In the genomic region with DNA sequence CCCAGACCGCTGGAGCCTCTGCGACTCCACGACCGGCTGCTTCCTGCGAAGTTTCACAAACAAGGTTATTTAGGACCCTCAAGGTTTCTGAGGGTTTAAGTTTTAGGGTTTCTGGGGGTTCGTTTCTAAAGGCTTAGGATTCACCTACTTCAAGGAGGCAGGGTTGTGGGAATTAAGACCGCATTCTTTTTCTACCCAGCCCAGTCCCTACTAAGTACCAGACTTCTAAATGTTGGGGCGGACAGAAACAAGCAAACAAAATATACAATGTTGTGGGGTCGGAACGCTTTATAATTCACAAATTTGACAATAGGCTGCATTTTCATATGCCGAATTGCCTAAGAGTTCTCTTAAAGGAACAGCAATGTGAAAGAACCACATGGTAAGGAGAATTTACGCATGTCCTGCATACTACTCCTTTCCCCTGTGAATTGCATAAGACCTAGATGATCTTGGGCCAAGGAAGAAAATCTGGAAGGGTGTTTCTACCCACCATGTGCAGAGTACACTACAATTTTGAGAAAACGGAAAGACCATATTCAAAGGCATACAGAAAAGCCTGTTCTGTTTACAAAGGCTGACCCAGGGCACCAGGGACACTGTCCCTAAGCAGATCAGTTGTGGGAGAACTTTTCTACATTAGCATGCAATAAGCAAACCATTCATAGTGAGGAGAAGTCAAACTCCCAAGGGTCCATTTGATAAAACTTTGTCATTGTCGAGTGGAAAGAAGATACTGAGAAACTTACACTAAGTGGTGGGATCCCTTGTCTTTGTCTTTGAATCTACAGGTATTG, we compare ENCODE assay signal across 8 cellular contexts.
DNase-seq lines count a peak whose midpoint lies in the region; ATAC-seq, FAIRE-seq and TF ChIP-seq lines count a peak whose summit lies in the region.

No MANE protein-coding gene starts in this region.

- H3K4me3 ChIP-seq in AG10803 (ENCODE audit: low read length) (peak overlapping the region; percentile 75), bronchial epithelial cell (ENCODE audit: low read depth, low read length) (peak overlapping the region; percentile 51), mesodermal cell (ENCODE audit: extremely low read depth, insufficient read depth, low read length, poor library complexity, severe bottlenecking) (peak overlapping the region; percentile 61)

- TF ChIP-seq CTCF in AG10803 (conservative IDR thresholded peaks at IDR 0.05; ENCODE audit: low read length) (no peak), bronchial epithelial cell (IDR thresholded peaks at IDR 0.05; ENCODE audit: insufficient read depth, low read length, severe bottlenecking) (no peak)

- H3K9me3 ChIP-seq in mesodermal cell (ENCODE audit: control insufficient read depth, low read length), result no peaks in the 10 kb centered on the region

- H3K36me3 ChIP-seq in bronchial epithelial cell (ENCODE audit: control insufficient read depth, insufficient read depth, low read length), result no peaks in the 10 kb centered on the region
- H3K36me3 ChIP-seq in mesodermal cell (ENCODE audit: control insufficient read depth, insufficient read depth, low read length), result no peaks in the 10 kb centered on the region

- peak; percentile 81 for DNase-seq in AG10803 (ENCODE audit: low read depth)
- peak; percentile 66 to 73 for DNase-seq in Kasumi-1 (lab: John Stamatoyannopoulos, UW)
- DNase-seq in bronchial epithelial cell (ENCODE audit: low read depth), result peak; percentile 34
- no peak for DNase-seq in DMS153 treated with DMSO at 0.1 percent for 48 hours (lab: John Stamatoyannopoulos, UW; ENCODE audit: unreplicated experiment)
- DNase-seq in NCI-H524 (lab: John Stamatoyannopoulos, UW), result no peak

- H3K27me3 ChIP-seq in bronchial epithelial cell (ENCODE audit: control insufficient read depth, insufficient read depth, low read length), result no peaks in the 10 kb centered on the region

- FAIRE-seq in bronchial epithelial cell (lab: Jason Lieb, UNC), result no peak

- 28 to 80% methylated on average over 3 to 12 of the region's 14 CpGs for WGBS in mesodermal cell (ENCODE audit: insufficient coverage in 2 of 2), 2 experiments

- peaks cover 10% of the 10 kb centered on the region for H3K4me1 ChIP-seq in mesodermal cell (ENCODE audit: control insufficient read depth, insufficient read depth, low read length, poor library complexity, severe bottlenecking)

- ATAC-seq in GM21526 (IDR thresholded peaks at IDR 0.05; ENCODE audit: low FRiP score, unreplicated experiment) (no peak), GM18868 (IDR thresholded peaks at IDR 0.05; ENCODE audit: unreplicated experiment) (no peak)

- no peak overlapping the region for H3K27ac ChIP-seq in mesodermal cell (ENCODE audit: low read depth, low read length, severe bottlenecking)

Comparison
In these comparisons a context has a peak if more than half of its experiments do, and no peak if none do; other contexts are left out.
1. DNase-seq: peak in AG10803 (single experiment), Kasumi-1 (2 of 2) and bronchial epithelial cell (single experiment); none in DMS153 treated with DMSO at 0.1 percent for 48 hours (single experiment) and NCI-H524 (0 of 2).
2. Peak in every context shown above with its lines, with median percentiles within 50 percentile points of each other: H3K4me3 ChIP-seq.